In genomic region chr6:17101422-17102257, GRCh38 we compare ENCODE assay signal across 8 cellular contexts. TPM values are rescaled to one million over a fixed set of nuclear protein-coding genes. Genes with fewer than 3 reads are reported as not detected.
A peak's percentile ranks its signal among the peaks of the same experiment; 100 is the strongest.
DNase-seq lines count a peak whose midpoint lies in the region; TF ChIP-seq lines count a peak whose summit lies in the region.

STMND1 (plus strand) TSS chr6:17102050; CDS start chr6:17102258, 208 bp downstream.

- POLR2A ChIA-PET in activated CD4-positive, alpha-beta memory T cell treated with anti-CD3 and anti-CD28 coated beads for 36 hours (lab: Charles Lee): no interaction called here
- POLR2A ChIA-PET in activated CD4-positive, alpha-beta memory T cell treated with anti-CD3 and anti-CD28 coated beads, Interleukin-2, amount 10 ng/mL, durations not matched to agents 7 days and 5 days (lab: Charles Lee): no interaction called here

- H3K36me3 Mint-ChIP-seq in activated CD4-positive, alpha-beta memory T cell treated with anti-CD3 and anti-CD28 coated beads for 36 hours: no peaks in the 10 kb centered on the region
- no peaks in the 10 kb centered on the region for H3K36me3 Mint-ChIP-seq in activated CD4-positive, alpha-beta memory T cell treated with anti-CD3 and anti-CD28 coated beads, Interleukin-2, amount 10 ng/mL, durations not matched to agents 7 days and 5 days (ENCODE audit: low read depth)

- H3K27ac ChIP-seq in urinary bladder (ENCODE audit: low read depth): no peak within 1 kb of the TSS

- TF ChIP-seq POLR2A in lower leg skin (IDR thresholded peaks at IDR 0.05): no peak

- no peaks in the 10 kb centered on the region for H3K9me3 Mint-ChIP-seq in activated CD4-positive, alpha-beta memory T cell treated with anti-CD3 and anti-CD28 coated beads for 36 hours
- H3K9me3 Mint-ChIP-seq in activated CD4-positive, alpha-beta memory T cell treated with anti-CD3 and anti-CD28 coated beads, Interleukin-2, amount 10 ng/mL, durations not matched to agents 7 days and 5 days: no peaks in the 10 kb centered on the region

- peaks cover 49% of the 10 kb centered on the region for H3K27me3 Mint-ChIP-seq in activated CD4-positive, alpha-beta memory T cell treated with anti-CD3 and anti-CD28 coated beads for 36 hours
- peaks cover 41% of the 10 kb centered on the region for H3K27me3 Mint-ChIP-seq in activated CD4-positive, alpha-beta memory T cell treated with anti-CD3 and anti-CD28 coated beads, Interleukin-2, amount 10 ng/mL, durations not matched to agents 7 days and 5 days

- TF ChIP-seq CTCF in choroid plexus epithelial cell (conservative IDR thresholded peaks at IDR 0.05; ENCODE audit: low read depth, low read length) (no peak), lower leg skin (IDR thresholded peaks at IDR 0.05) (no peak)

- WGBS in lower leg skin, 2 donors: 4 to 6% methylated on average over 43 to 57 of the region's 57 CpGs
- WGBS in urinary bladder: 6% methylated on average over 57 of the region's 57 CpGs

- DNase-seq in activated CD4-positive, alpha-beta memory T cell treated with anti-CD3 and anti-CD28 coated beads for 36 hours: peak; percentile 14
- no peak for DNase-seq in activated CD4-positive, alpha-beta memory T cell treated with anti-CD3 and anti-CD28 coated beads, Interleukin-2, amount 10 ng/mL, durations not matched to agents 7 days and 5 days
- DNase-seq in NCI-H524 treated with DMSO at 0.1 percent for 48 hours (lab: John Stamatoyannopoulos, UW) (peak; percentile 43), choroid plexus epithelial cell (ENCODE audit: low read depth) (peak; percentile 28), lower leg skin (ENCODE audit: low spot score in 2 of 2) (peak in 1 of 2 donors; percentile 29), ureter (ENCODE audit: low spot score) (no peak), AML-193 (lab: John Stamatoyannopoulos, UW) (no peak)

- peak within 1 kb of the TSS; percentile 43 for H3K4me3 ChIP-seq in choroid plexus epithelial cell (ENCODE audit: low read depth, low read length)
- peak within 1 kb of the TSS; percentile 30 for H3K4me3 ChIP-seq in lower leg skin (ENCODE audit: low read depth, poor library complexity, severe bottlenecking)
- H3K4me3 ChIP-seq in urinary bladder (ENCODE audit: low read depth, low read length): peak within 1 kb of the TSS; percentile 27

- no peak within 1 kb of the TSS for H3K27ac Mint-ChIP-seq in activated CD4-positive, alpha-beta memory T cell treated with anti-CD3 and anti-CD28 coated beads for 36 hours
- H3K27ac Mint-ChIP-seq in activated CD4-positive, alpha-beta memory T cell treated with anti-CD3 and anti-CD28 coated beads, Interleukin-2, amount 10 ng/mL, durations not matched to agents 7 days and 5 days: no peak within 1 kb of the TSS

- intact Hi-C loops in activated CD4-positive, alpha-beta memory T cell treated with anti-CD3 and anti-CD28 coated beads for 36 hours (cut with micrococcal nuclease): no loop called here
- intact Hi-C loops in lower leg skin (cut with DNase I; ENCODE audit: low total_unique reads): no loop called here

- CTCF ChIA-PET in activated CD4-positive, alpha-beta memory T cell treated with anti-CD3 and anti-CD28 coated beads for 36 hours (lab: Charles Lee): no interaction called here
- CTCF ChIA-PET in activated CD4-positive, alpha-beta memory T cell treated with anti-CD3 and anti-CD28 coated beads, Interleukin-2, amount 10 ng/mL, durations not matched to agents 7 days and 5 days (lab: Charles Lee): no interaction called here

- H3K4me3 Mint-ChIP-seq in activated CD4-positive, alpha-beta memory T cell treated with anti-CD3 and anti-CD28 coated beads for 36 hours: peak within 1 kb of the TSS; percentile 30
- H3K4me3 Mint-ChIP-seq in activated CD4-positive, alpha-beta memory T cell treated with anti-CD3 and anti-CD28 coated beads, Interleukin-2, amount 10 ng/mL, durations not matched to agents 7 days and 5 days: no peak within 1 kb of the TSS

- H3K36me3 ChIP-seq in urinary bladder (ENCODE audit: insufficient read depth): no peaks in the 10 kb centered on the region

- H3K4me1 ChIP-seq in urinary bladder (ENCODE audit: insufficient read depth): no peaks in the 10 kb centered on the region

- H3K4me1 Mint-ChIP-seq in activated CD4-positive, alpha-beta memory T cell treated with anti-CD3 and anti-CD28 coated beads for 36 hours (ENCODE audit: low read depth): peaks cover 5% of the 10 kb centered on the region
- peaks cover 1% of the 10 kb centered on the region for H3K4me1 Mint-ChIP-seq in activated CD4-positive, alpha-beta memory T cell treated with anti-CD3 and anti-CD28 coated beads, Interleukin-2, amount 10 ng/mL, durations not matched to agents 7 days and 5 days

RNA-seq across cellular contexts. Expression of gene STMND1, which starts in this region (rescaled TPM):
- total RNA-seq in activated CD4-positive, alpha-beta memory T cell treated with anti-CD3 and anti-CD28 coated beads for 36 hours: not detected
- not detected for total RNA-seq in activated CD4-positive, alpha-beta memory T cell treated with anti-CD3 and anti-CD28 coated beads, Interleukin-2, amount 10 ng/mL, durations not matched to agents 7 days and 5 days
- total RNA-seq in lower leg skin: 1 to 10 TPM in 1 of 4 donors, not detected in 3; 1.2 TPM
- not detected for total RNA-seq in urinary bladder
- not detected for polyA plus RNA-seq in urinary bladder
- total RNA-seq in ureter: not detected

Comparison
In these comparisons a context has a peak if more than half of its experiments do, and no peak if none do; other contexts are left out.
1. Peak in DNase-seq in activated CD4-positive, alpha-beta memory T cell treated with anti-CD3 and anti-CD28 coated beads for 36 hours; RNA of the gene not detected or under 1 TPM.
2. DNase-seq: peak in NCI-H524 treated with DMSO at 0.1 percent for 48 hours (single experiment) and choroid plexus epithelial cell (single experiment); none in activated CD4-positive, alpha-beta memory T cell treated with anti-CD3 and anti-CD28 coated beads, Interleukin-2, amount 10 ng/mL, durations not matched to agents 7 days and 5 days (single experiment), ureter (single experiment) and AML-193 (0 of 2).
3. Peak in every context shown above with its lines, with median percentiles within 50 percentile points of each other: H3K4me3 ChIP-seq.